ENCODE assay signal across 14 cellular contexts in the genomic region with DNA sequence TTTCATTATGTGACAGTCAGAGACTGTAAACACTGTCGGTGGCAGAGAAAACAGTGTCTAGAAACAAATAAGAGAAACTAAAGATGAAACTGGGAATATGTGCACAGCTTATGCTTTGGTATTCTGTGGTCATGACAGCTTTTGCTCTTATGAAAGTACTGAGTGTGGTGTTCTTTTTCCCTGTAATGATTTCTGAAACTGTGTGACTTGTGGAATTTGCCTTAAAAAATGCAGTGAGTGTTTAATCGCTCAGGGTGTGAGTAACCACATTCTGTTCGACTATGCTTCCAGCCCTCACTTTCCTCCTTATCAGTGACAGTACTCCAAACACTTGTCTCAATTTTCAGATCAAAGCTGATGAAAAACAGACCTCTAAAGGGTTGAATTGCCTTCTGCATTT.
DNase-seq lines count a peak whose midpoint lies in the region; ATAC-seq, FAIRE-seq and TF ChIP-seq lines count a peak whose summit lies in the region.
"Had no signal": no experiment of that assay in that cellular context is flagged by ENCODE, and none has a peak within 500 bp of the region (broad histone marks: within the 10 kb centered on the region; RNA-seq: fewer than 3 reads in every experiment).

No MANE protein-coding gene starts in this region.

- WGBS in tibial nerve, 2 donors, result 17 to 24% methylated on average over 3 of the region's 3 CpGs

- no peak for TF ChIP-seq POLR2A in erythroblast (IDR thresholded peaks at IDR 0.05; ENCODE audit: low read length)
- TF ChIP-seq POLR2A in tibial nerve (IDR thresholded peaks at IDR 0.05), result no peak

- peak; percentile 14; the same call in 1 of the 3 replicates for ATAC-seq in DND-41 (ENCODE audit: insufficient read depth, low read depth)
- ATAC-seq in GM21515 (IDR thresholded peaks at IDR 0.05; ENCODE audit: unreplicated experiment), result peak; percentile 79
- ATAC-seq in HG03442 (IDR thresholded peaks at IDR 0.05; ENCODE audit: unreplicated experiment), result peak; percentile 74
- ATAC-seq: CD8-positive, alpha-beta T cell; stimulated activated memory B cell treated with anti-CD40 and anti-IgM and Interleukin-4, amounts not matched to agents 10 μg/mL and 1 μg/mL and 100 μg/mL, for 72 hours had no signal

- H3K27me3 ChIP-seq in DND-41 (ENCODE audit: insufficient read depth, low read length, poor library complexity) (peaks cover 13% of the 10 kb centered on the region), tibial nerve (no peaks in the 10 kb centered on the region)

- H3K9ac ChIP-seq in DND-41 (ENCODE audit: low read depth, low read length), result no peak overlapping the region

- H3K27ac ChIP-seq in DND-41 (ENCODE audit: low read length) (no peak overlapping the region), tibial nerve (no peak overlapping the region)
- H3K27ac ChIP-seq: adrenal gland had no signal

- no peaks in the 10 kb centered on the region for H3K79me2 ChIP-seq in DND-41 (ENCODE audit: insufficient read depth, low read length)

- no peak for TF ChIP-seq EP300 in tibial nerve (IDR thresholded peaks at IDR 0.05)

- TF ChIP-seq CTCF in DND-41 (IDR thresholded peaks at IDR 0.05; ENCODE audit: borderline replicate concordance, extremely low read depth, low read length, poor library complexity, severe bottlenecking), result no peak
- TF ChIP-seq CTCF in tibial nerve (IDR thresholded peaks at IDR 0.05), result no peak

- H3K9me3 ChIP-seq in DND-41 (ENCODE audit: insufficient read depth, low read length, severe bottlenecking) (no peaks in the 10 kb centered on the region), tibial nerve (no peaks in the 10 kb centered on the region)
- H3K9me3 ChIP-seq: adrenal gland had no signal

- H3K4me3 ChIP-seq in DND-41 (ENCODE audit: low read depth in 1 of 2, low read length in 2 of 2), result no peak overlapping the region
- no peak overlapping the region for H3K4me3 ChIP-seq in tibial nerve
- H3K4me3 ChIP-seq: adrenal gland had no signal

- H3K4me1 ChIP-seq in DND-41 (ENCODE audit: insufficient read depth, low read length) (no peaks in the 10 kb centered on the region), tibial nerve (peaks cover 0 to 8% (median 0%) of the 10 kb centered on the region in 4 donors)
- H3K4me1 ChIP-seq: adrenal gland had no signal

- no peak for DNase-seq in DND-41
- DNase-seq in erythroblast (lab: John Stamatoyannopoulos, UW), result peak; percentile 68 to 77
- no peak for DNase-seq in HTR-8/SVneo (ENCODE audit: insufficient read length, low spot score)
- no peak for DNase-seq in tibial nerve (ENCODE audit: low spot score in 2 of 2)
- DNase-seq in stimulated activated CD4-positive, alpha-beta T cell treated with anti-CD3 and anti-CD28 coated beads, Interleukin-2, amount 100 ng/mL, for 48 hours, result no peak
- DNase-seq in AG08396 (ENCODE audit: low spot score), result no peak
- DNase-seq: adrenal gland; CD8-positive, alpha-beta T cell; GOT3; hypothalamus; NCI-H2227 treated with DMSO at 0.1 percent for 48 hours had no signal

- H3K36me3 ChIP-seq in DND-41 (ENCODE audit: insufficient read depth, low read length) (no peaks in the 10 kb centered on the region), tibial nerve (no peaks in the 10 kb centered on the region)
- H3K36me3 ChIP-seq: adrenal gland had no signal

- no peaks in the 10 kb centered on the region for H4K20me1 ChIP-seq in DND-41 (ENCODE audit: insufficient read depth, low read length)

- no peak for FAIRE-seq in HTR-8/SVneo (lab: Jason Lieb, UNC)

- H2AFZ ChIP-seq in DND-41 (ENCODE audit: low read depth, low read length), result no peak overlapping the region

- no peak overlapping the region for H3K4me2 ChIP-seq in DND-41 (ENCODE audit: insufficient read depth, low read length)

Comparison
In these comparisons a context has a peak if more than half of its experiments do, and no peak if none do; other contexts are left out.
1. ATAC-seq: peak in every context shown above with its lines; median percentile 79 in GM21515; 74 in HG03442; 14 in DND-41.
2. DNase-seq: peak in erythroblast (2 of 2); none in DND-41 (single experiment), HTR-8/SVneo (single experiment), tibial nerve (0 of 2), stimulated activated CD4-positive, alpha-beta T cell treated with anti-CD3 and anti-CD28 coated beads, Interleukin-2, amount 100 ng/mL, for 48 hours (0 of 2) and AG08396 (single experiment).